ENCODE assay signal across 1 cellular context in the genomic region with DNA sequence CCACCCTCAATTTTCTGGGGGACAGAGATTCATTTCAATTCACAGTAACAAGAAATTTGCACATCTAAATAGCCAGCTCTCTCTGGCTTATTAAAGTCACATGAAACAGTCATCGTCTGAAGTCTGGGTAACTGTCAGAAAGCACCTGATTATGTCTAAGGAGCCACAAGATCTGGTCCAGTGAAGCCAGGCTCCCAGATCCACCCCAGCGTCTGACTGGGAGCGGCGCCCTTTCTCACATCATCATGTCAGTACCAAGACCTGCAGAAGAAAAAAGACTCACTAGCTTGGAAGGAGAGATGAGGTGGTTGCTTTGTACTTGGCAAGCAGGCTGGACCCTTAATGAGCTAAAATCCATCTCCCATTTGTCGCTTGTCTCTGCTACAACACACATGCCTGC.
TF ChIP-seq lines count a peak whose summit lies in the region.

No MANE protein-coding gene starts in this region.

TF ChIP-seq in GM12878, 131 proteins besides CTCF, POLR2A, EP300 and RAD21 (continued from another document):
- 0 out of 2 replicates have a peak, but pooled peaks have one; percentile 33 for TF ChIP-seq MLLT1 (IDR thresholded peaks at IDR 0.05)
- TF ChIP-seq GABPA (IDR thresholded peaks at IDR 0.05; ENCODE audit: low read depth), result no peak
- 0 out of 2 replicates have a peak, but pooled peaks have one; percentile 38 for TF ChIP-seq MYB (IDR thresholded peaks at IDR 0.05; ENCODE audit: borderline replicate concordance, low read depth, low read length)
- TF ChIP-seq, protein P1, sequence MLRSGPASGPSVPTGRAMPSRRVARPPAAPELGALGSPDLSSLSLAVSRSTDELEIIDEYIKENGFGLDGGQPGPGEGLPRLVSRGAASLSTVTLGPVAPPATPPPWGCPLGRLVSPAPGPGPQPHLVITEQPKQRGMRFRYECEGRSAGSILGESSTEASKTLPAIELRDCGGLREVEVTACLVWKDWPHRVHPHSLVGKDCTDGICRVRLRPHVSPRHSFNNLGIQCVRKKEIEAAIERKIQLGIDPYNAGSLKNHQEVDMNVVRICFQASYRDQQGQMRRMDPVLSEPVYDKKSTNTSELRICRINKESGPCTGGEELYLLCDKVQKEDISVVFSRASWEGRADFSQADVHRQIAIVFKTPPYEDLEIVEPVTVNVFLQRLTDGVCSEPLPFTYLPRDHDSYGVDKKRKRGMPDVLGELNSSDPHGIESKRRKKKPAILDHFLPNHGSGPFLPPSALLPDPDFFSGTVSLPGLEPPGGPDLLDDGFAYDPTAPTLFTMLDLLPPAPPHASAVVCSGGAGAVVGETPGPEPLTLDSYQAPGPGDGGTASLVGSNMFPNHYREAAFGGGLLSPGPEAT (IDR thresholded peaks at IDR 0.05; ENCODE audit: low read depth), result peak; percentile 80
- TF ChIP-seq RUNX3 (IDR thresholded peaks at IDR 0.05; ENCODE audit: low read length), result peak; percentile 55
- TF ChIP-seq IKZF1 (conservative IDR thresholded peaks at IDR 0.05), result peak; percentile 60
- peak; percentile 17; the same call in 1 of the 2 replicates for TF ChIP-seq POLR2AphosphoS5 (IDR thresholded peaks at IDR 0.05; ENCODE audit: low read length)
- 0 out of 2 replicates have a peak, but pooled peaks have one; percentile 45 for TF ChIP-seq FOXM1 (IDR thresholded peaks at IDR 0.05; ENCODE audit: low read depth, low read length)
- 0 out of 2 replicates have a peak, but pooled peaks have one; percentile 25 for TF ChIP-seq TCF12 (IDR thresholded peaks at IDR 0.05; ENCODE audit: low read depth, low read length)
- TF ChIP-seq BCL11A (IDR thresholded peaks at IDR 0.05; ENCODE audit: low read depth, low read length), result peak; percentile 28; the same call in 1 of the 2 replicates
- TF ChIP-seq DPF2 (IDR thresholded peaks at IDR 0.05), result 0 out of 2 replicates have a peak, but pooled peaks have one; percentile 23
- no peak for TF ChIP-seq HCFC1 (IDR thresholded peaks at IDR 0.05; ENCODE audit: low read length)
- TF ChIP-seq BHLHE40 (IDR thresholded peaks at IDR 0.05; ENCODE audit: borderline replicate concordance in 1 of 2, low read depth in 2 of 2, low read length in 1 of 2), result peak; percentile 43 to 45; a peak in 2 of 4 replicates
- TF ChIP-seq NFYA (IDR thresholded peaks at IDR 0.05; ENCODE audit: borderline replicate concordance, low read depth, low read length), result no peak
- peak; percentile 51; the same call in 1 of the 2 replicates for TF ChIP-seq RAD51 (IDR thresholded peaks at IDR 0.05)
- TF ChIP-seq NFIC (IDR thresholded peaks at IDR 0.05; ENCODE audit: low read depth, low read length), result peak; percentile 31; the same call in 1 of the 2 replicates
- TF ChIP-seq, protein P2, sequence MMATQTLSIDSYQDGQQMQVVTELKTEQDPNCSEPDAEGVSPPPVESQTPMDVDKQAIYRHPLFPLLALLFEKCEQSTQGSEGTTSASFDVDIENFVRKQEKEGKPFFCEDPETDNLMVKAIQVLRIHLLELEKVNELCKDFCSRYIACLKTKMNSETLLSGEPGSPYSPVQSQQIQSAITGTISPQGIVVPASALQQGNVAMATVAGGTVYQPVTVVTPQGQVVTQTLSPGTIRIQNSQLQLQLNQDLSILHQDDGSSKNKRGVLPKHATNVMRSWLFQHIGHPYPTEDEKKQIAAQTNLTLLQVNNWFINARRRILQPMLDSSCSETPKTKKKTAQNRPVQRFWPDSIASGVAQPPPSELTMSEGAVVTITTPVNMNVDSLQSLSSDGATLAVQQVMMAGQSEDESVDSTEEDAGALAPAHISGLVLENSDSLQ (IDR thresholded peaks at IDR 0.05), result no peak; the same call in 1 of the 2 replicates
- TF ChIP-seq, protein P3, sequence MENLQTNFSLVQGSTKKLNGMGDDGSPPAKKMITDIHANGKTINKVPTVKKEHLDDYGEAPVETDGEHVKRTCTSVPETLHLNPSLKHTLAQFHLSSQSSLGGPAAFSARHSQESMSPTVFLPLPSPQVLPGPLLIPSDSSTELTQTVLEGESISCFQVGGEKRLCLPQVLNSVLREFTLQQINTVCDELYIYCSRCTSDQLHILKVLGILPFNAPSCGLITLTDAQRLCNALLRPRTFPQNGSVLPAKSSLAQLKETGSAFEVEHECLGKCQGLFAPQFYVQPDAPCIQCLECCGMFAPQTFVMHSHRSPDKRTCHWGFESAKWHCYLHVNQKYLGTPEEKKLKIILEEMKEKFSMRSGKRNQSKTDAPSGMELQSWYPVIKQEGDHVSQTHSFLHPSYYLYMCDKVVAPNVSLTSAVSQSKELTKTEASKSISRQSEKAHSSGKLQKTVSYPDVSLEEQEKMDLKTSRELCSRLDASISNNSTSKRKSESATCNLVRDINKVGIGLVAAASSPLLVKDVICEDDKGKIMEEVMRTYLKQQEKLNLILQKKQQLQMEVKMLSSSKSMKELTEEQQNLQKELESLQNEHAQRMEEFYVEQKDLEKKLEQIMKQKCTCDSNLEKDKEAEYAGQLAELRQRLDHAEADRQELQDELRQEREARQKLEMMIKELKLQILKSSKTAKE (IDR thresholded peaks at IDR 0.05; ENCODE audit: low read depth, poor library complexity, severe bottlenecking), result peak; percentile 76
- TF ChIP-seq CREM (IDR thresholded peaks at IDR 0.05; ENCODE audit: low read depth), result no peak
- TF ChIP-seq ZNF687 (IDR thresholded peaks at IDR 0.05), result peak; percentile 90
- TF ChIP-seq ZSCAN29 (IDR thresholded peaks at IDR 0.05), result no peak
- peak; percentile 48 to 57; a peak in 3 of 4 replicates for TF ChIP-seq IKZF2 (IDR thresholded peaks at IDR 0.05)
- peak; percentile 62; the same call in 1 of the 2 replicates for TF ChIP-seq MTA2 (IDR thresholded peaks at IDR 0.05; ENCODE audit: low read depth)
- 0 out of 2 replicates have a peak, but pooled peaks have one; percentile 28 for TF ChIP-seq PAX5 (IDR thresholded peaks at IDR 0.05; ENCODE audit: borderline replicate concordance, low read depth, low read length)
